15 cellular contexts compared by ENCODE assay signal in genomic region chr9:97875111-97875510, GRCh38. TPM values are rescaled to one million over a fixed set of nuclear protein-coding genes. Genes with fewer than 3 reads are reported as not detected.
A peak's percentile ranks its signal among the peaks of the same experiment; 100 is the strongest.
DNase-seq lines count a peak whose midpoint lies in the region; ATAC-seq and TF ChIP-seq lines count a peak whose summit lies in the region.
"Had no signal": no experiment of that assay in that cellular context is flagged by ENCODE, and none has a peak within 500 bp of the region (broad histone marks: within the 10 kb centered on the region; RNA-seq: fewer than 3 reads in every experiment).

No MANE protein-coding gene starts in this region.

- H3K27ac Mint-ChIP-seq in HFFc6 = no peak overlapping the region; the same call in 1 of the 2 replicates
- H3K27ac Mint-ChIP-seq: CD4-positive, alpha-beta T cell had no signal

- no peak for DNase-seq in HFFc6
- no peak for DNase-seq in RWPE1 (ENCODE audit: low spot score)
- peak; percentile 18 for DNase-seq in lung (ENCODE audit: low spot score)
- DNase-seq in thyroid gland = no peak
- DNase-seq in spleen = no peak
- DNase-seq: AML-193; Caco-2; CD4-positive, alpha-beta T cell; GM23248 had no signal

- CTCF ChIA-PET in RWPE1 (lab: Yijun Ruan, JAX) = interaction anchor here (0.8 kb wide), 1 partner anchor 16 kb away, joined by 5 read pairs; no protein-coding TSS in a partner anchor

- H3K9me3 ChIP-seq in lung (ENCODE audit: control insufficient read depth in 2 of 2, insufficient read depth in 1 of 2, low read length in 1 of 2) (peaks cover 0 to 2% of the 10 kb centered on the region in 2 donors), thyroid gland (no peaks in the 10 kb centered on the region), spleen (no peaks in the 10 kb centered on the region)
- H3K9me3 ChIP-seq: Caco-2, HAP-1 had no signal

- H3K36me3 ChIP-seq in lung (ENCODE audit: control insufficient read depth in 2 of 2, insufficient read depth in 2 of 2, low read length in 2 of 2) (no peaks in the 10 kb centered on the region), thyroid gland (no peaks in the 10 kb centered on the region), spleen (no peaks in the 10 kb centered on the region)
- H3K36me3 ChIP-seq: HAP-1 had no signal

- no peaks in the 10 kb centered on the region for H3K9me3 Mint-ChIP-seq in HFFc6

- TF ChIP-seq CTCF in HFFc6 (IDR thresholded peaks at IDR 0.05) = no peak
- TF ChIP-seq CTCF in RWPE1 (conservative IDR thresholded peaks at IDR 0.05; ENCODE audit: low read depth) = no peak
- TF ChIP-seq CTCF in lung (IDR thresholded peaks at IDR 0.05; ENCODE audit: control extremely low read depth, extremely low read depth) = no peak
- no peak for TF ChIP-seq CTCF in thyroid gland (IDR thresholded peaks at IDR 0.05)
- no peak for TF ChIP-seq CTCF in spleen (IDR thresholded peaks at IDR 0.05 in 8 of 11, conservative IDR thresholded peaks at IDR 0.05 in 3 of 11)

- peak overlapping the region; percentile 60; the same call in 1 of the 2 replicates for H3K27ac ChIP-seq in RWPE1
- no peak overlapping the region for H3K27ac ChIP-seq in lung (ENCODE audit: low read depth in 1 of 2, low read length in 1 of 2)
- no peak overlapping the region for H3K27ac ChIP-seq in thyroid gland
- H3K27ac ChIP-seq in spleen = no peak overlapping the region
- H3K27ac ChIP-seq: C4-2B, GM23248, HL-60 had no signal

- 87% methylated on average over 5 of the region's 5 CpGs for WGBS in lung, 2 donors
- 92 to 95% methylated on average over 5 of the region's 5 CpGs for WGBS in thyroid gland, 2 donors
- 81 to 94% (median 90%) methylated on average over 5 of the region's 5 CpGs for WGBS in spleen, 5 donors

- ATAC-seq in lung (ENCODE audit: insufficient read depth, low FRiP score) (no peak), GM19452 (IDR thresholded peaks at IDR 0.05; ENCODE audit: unreplicated experiment) (no peak)

- no peak for TF ChIP-seq POLR2A in thyroid gland (IDR thresholded peaks at IDR 0.05)
- no peak for TF ChIP-seq POLR2A in spleen (IDR thresholded peaks at IDR 0.05)

- peaks cover 0 to 3% of the 10 kb centered on the region in 2 donors for H3K4me1 ChIP-seq in lung (ENCODE audit: control insufficient read depth in 2 of 2, insufficient read depth in 2 of 2, low read length in 2 of 2)
- H3K4me1 ChIP-seq in thyroid gland = peaks cover 18 to 20% of the 10 kb centered on the region in 2 donors
- H3K4me1 ChIP-seq in spleen = peaks cover 0 to 5% (median 0%) of the 10 kb centered on the region in 6 donors
- H3K4me1 ChIP-seq: Caco-2, HAP-1 had no signal

- no peaks in the 10 kb centered on the region for H3K36me3 Mint-ChIP-seq in HFFc6 (ENCODE audit: low read depth)

- H3K4me3 ChIP-seq in lung = no peak overlapping the region
- H3K4me3 ChIP-seq in thyroid gland (replicated peaks in 1 of 3) = no peak overlapping the region
- H3K4me3 ChIP-seq in spleen = no peak overlapping the region
- H3K4me3 ChIP-seq: GM23248, HAP-1 had no signal

- peaks cover 50% of the 10 kb centered on the region for H3K4me1 Mint-ChIP-seq in HFFc6 (ENCODE audit: low read depth)

- H3K4me3 Mint-ChIP-seq in HFFc6 = peak overlapping the region; percentile 24; the same call in 1 of the 2 replicates
- H3K4me3 Mint-ChIP-seq: CD4-positive, alpha-beta T cell had no signal

- POLR2A ChIA-PET in RWPE1 (lab: Yijun Ruan, JAX; ENCODE audit: low non-redundant PET) = no interaction called here

- intact Hi-C loops in thyroid gland (cut with DNase I) = no loop called here
- intact Hi-C loops in spleen (cut with DNase I; ENCODE audit: low total_unique reads) = no loop called here

- no peaks in the 10 kb centered on the region for H3K27me3 Mint-ChIP-seq in HFFc6 (ENCODE audit: insufficient read depth)

- no peaks in the 10 kb centered on the region for H3K27me3 ChIP-seq in lung (ENCODE audit: control insufficient read depth, insufficient read depth)
- no peaks in the 10 kb centered on the region for H3K27me3 ChIP-seq in thyroid gland
- H3K27me3 ChIP-seq in spleen (replicated peaks in 1 of 7) = peaks cover 0 to 3% (median 0%) of the 10 kb centered on the region in 7 donors

RNA-seq across cellular contexts. Expression of gene FOXE1, which starts 22.1 kb away (rescaled TPM):
- 100 to 1,000 TPM in 4 of 6 experiments, 10 to 100 TPM in 2; 51.0 to 173 (median 158) TPM for total RNA-seq in HFFc6 (2021; fragmentation: NEBNext Ultra II Directional; extraction: Animal tissue kit (Norgen Biotek cat#: 25700))
- total RNA-seq in lung = under 1 TPM in 1 of 2 donors, not detected in 1; 0.06 TPM
- polyA plus RNA-seq in lung = under 1 TPM; 0.08 to 0.14 TPM
- total RNA-seq in thyroid gland = 100 to 1,000 TPM; 405 to 748 (median 454) TPM
- total RNA-seq in spleen = not detected
- under 1 TPM; 0.02 to 0.04 (median 0.03) TPM for polyA plus RNA-seq in spleen
- total RNA-seq: Caco-2; CD4-positive, alpha-beta T cell; GM23248; H4; HT1080 had no signal
- polyA plus RNA-seq: GM23248 had no signal

RNA-seq across cellular contexts. Expression of gene TRMO, which starts 47.2 kb away (rescaled TPM):
- 10 to 100 TPM in 2 of 6 experiments, 1 to 10 TPM in 4; 8.4 to 10.9 (median 9.6) TPM for total RNA-seq in HFFc6 (2021; fragmentation: NEBNext Ultra II Directional; extraction: Animal tissue kit (Norgen Biotek cat#: 25700))
- total RNA-seq in lung = 10 to 100 TPM; 17.5 to 27.9 TPM
- polyA plus RNA-seq in lung = 10 to 100 TPM in 1 of 2 donors, 1 to 10 TPM in 1; 7.8 to 13.8 TPM
- 10 to 100 TPM; 56.6 to 81.6 (median 59.0) TPM for total RNA-seq in thyroid gland
- 10 to 100 TPM; 16.8 to 58.6 (median 28.3) TPM for total RNA-seq in spleen
- polyA plus RNA-seq in spleen = 10 to 100 TPM; 11.2 to 13.0 (median 12.5) TPM

Comparison
In these comparisons a context has a peak if more than half of its experiments do, and no peak if none do; other contexts are left out.
1. RNA of gene FOXE1, which starts 22.1 kb away (total RNA-seq): 405 to 748 TPM in thyroid gland and 51.0 to 173 TPM in HFFc6; 0.06 TPM in lung and not detected in spleen; every median in the first group is over 10 times any median in the second.